In genomic region chr3:85838921-85839320, GRCh38 we compare ENCODE assay signal across 1 cellular context.
TF ChIP-seq lines count a peak whose summit lies in the region.

No MANE protein-coding gene starts in this region.

TF ChIP-seq in WTC11, 78 proteins besides CTCF, POLR2A, EP300 and RAD21 (continued from another document):
- TF ChIP-seq ARID4B (CRISPR knock-in tag; IDR thresholded peaks at IDR 0.05; ENCODE audit: borderline replicate concordance) = no peak
- TF ChIP-seq OVOL2 (CRISPR knock-in tag; IDR thresholded peaks at IDR 0.05; ENCODE audit: borderline replicate concordance) = no peak
- no peak for TF ChIP-seq JUN (CRISPR knock-in tag; IDR thresholded peaks at IDR 0.05)
- no peak for TF ChIP-seq NFE2L1 (CRISPR knock-in tag; IDR thresholded peaks at IDR 0.05)
- TF ChIP-seq PRRX2 (CRISPR knock-in tag; IDR thresholded peaks at IDR 0.05) = no peak
- no peak for TF ChIP-seq ZNF671 (CRISPR knock-in tag; IDR thresholded peaks at IDR 0.05)
- no peak for TF ChIP-seq SMAD3 (CRISPR knock-in tag; IDR thresholded peaks at IDR 0.05; ENCODE audit: borderline replicate concordance)
- TF ChIP-seq FOXP1 (CRISPR knock-in tag; IDR thresholded peaks at IDR 0.05; ENCODE audit: borderline replicate concordance) = no peak
TF ChIP-seq in WTC11: peak in this region for 0.
